In genomic region chr12:3204143-3204542, GRCh38 we compare ENCODE assay signal across 15 cellular contexts.
DNase-seq lines count a peak whose midpoint lies in the region; ATAC-seq, FAIRE-seq and TF ChIP-seq lines count a peak whose summit lies in the region.
"Had no signal": no experiment of that assay in that cellular context is flagged by ENCODE, and none has a peak within 500 bp of the region (broad histone marks: within the 10 kb centered on the region; RNA-seq: fewer than 3 reads in every experiment).

No MANE protein-coding gene starts in this region.

- no peak overlapping the region for H3K4me3 ChIP-seq in kidney (ENCODE audit: low read length in 2 of 2)
- H3K4me3 ChIP-seq: A549, body of pancreas, pancreas had no signal

- H3K9ac ChIP-seq in kidney (ENCODE audit: low read length in 2 of 2) = no peak overlapping the region

- H3K27me3 ChIP-seq in foreskin keratinocyte = peaks cover 29% of the 10 kb centered on the region
- H3K27me3 ChIP-seq: body of pancreas, pancreas had no signal

- intact Hi-C loops in kidney (cut with DNase I) = no loop called here

- peaks cover 0 to 7% of the 10 kb centered on the region in 2 donors for H3K36me3 ChIP-seq in kidney (ENCODE audit: control insufficient read depth in 1 of 2, insufficient read depth in 2 of 2, low read length in 2 of 2)
- H3K36me3 ChIP-seq: pancreas had no signal

- H3K27ac ChIP-seq in foreskin keratinocyte = no peak overlapping the region
- H3K27ac ChIP-seq in kidney (ENCODE audit: low read depth in 2 of 2, low read length in 2 of 2) = no peak overlapping the region
- H3K27ac ChIP-seq: A549, pancreas had no signal

- FAIRE-seq in kidney (lab: Jason Lieb, UNC) = no peak
- FAIRE-seq: A549, pancreas had no signal

- H3K9me3 ChIP-seq in kidney (ENCODE audit: control insufficient read depth in 1 of 2, low read length in 2 of 2) = no peaks in the 10 kb centered on the region
- H3K9me3 ChIP-seq: A549, body of pancreas, pancreas had no signal

- DNase-seq in NCI-H1694 (lab: John Stamatoyannopoulos, UW) (peak; percentile 23), NCI-H1694 treated with DMSO at 0.1 percent for 48 hours (lab: John Stamatoyannopoulos, UW) (no peak), HPDE6-E6E7 (ENCODE audit: extremely low spot score) (peak; percentile 76), NCI-H524 treated with DMSO at 0.1 percent for 48 hours (lab: John Stamatoyannopoulos, UW) (peak; percentile 81), foreskin keratinocyte (peak; percentile 37 to 60), kidney (no peak), glomerular visceral epithelial cell (ENCODE audit: extremely low spot score) (no peak)
- DNase-seq: activated CD4-positive, CD25-positive, alpha-beta regulatory T cell; activated CD8-positive, alpha-beta memory T cell treated with anti-CD3 and anti-CD28 coated beads, Interleukin-2, amount 50 U/mL, for 48 hours; activated naive CD4-positive, alpha-beta T cell treated with anti-CD3 and anti-CD28 coated beads for 36 hours; body of pancreas; midbrain; pancreas had no signal

- no peak for TF ChIP-seq CTCF in foreskin keratinocyte (conservative IDR thresholded peaks at IDR 0.05)
- no peak for TF ChIP-seq CTCF in kidney (IDR thresholded peaks at IDR 0.05; ENCODE audit: borderline replicate concordance, extremely low read depth, insufficient read depth)

- peak; percentile 82 for ATAC-seq in foreskin keratinocyte
- no peak for ATAC-seq in HG03159 (IDR thresholded peaks at IDR 0.05; ENCODE audit: unreplicated experiment)
- ATAC-seq: A549, body of pancreas, pancreas had no signal

- H3K4me1 ChIP-seq in foreskin keratinocyte (peaks cover 12% of the 10 kb centered on the region), kidney (ENCODE audit: control insufficient read depth in 1 of 2, insufficient read depth in 1 of 2, low read depth in 1 of 2, low read length in 2 of 2) (peaks cover 29 to 33% of the 10 kb centered on the region in 2 donors)

Comparison
In these comparisons a context has a peak if more than half of its experiments do, and no peak if none do; other contexts are left out.
1. DNase-seq: peak in NCI-H1694 (single experiment), HPDE6-E6E7 (single experiment), NCI-H524 treated with DMSO at 0.1 percent for 48 hours (single experiment) and foreskin keratinocyte (2 of 2); none in NCI-H1694 treated with DMSO at 0.1 percent for 48 hours (single experiment), kidney (single experiment) and glomerular visceral epithelial cell (single experiment).